19 cellular contexts compared by ENCODE assay signal in the genomic region with DNA sequence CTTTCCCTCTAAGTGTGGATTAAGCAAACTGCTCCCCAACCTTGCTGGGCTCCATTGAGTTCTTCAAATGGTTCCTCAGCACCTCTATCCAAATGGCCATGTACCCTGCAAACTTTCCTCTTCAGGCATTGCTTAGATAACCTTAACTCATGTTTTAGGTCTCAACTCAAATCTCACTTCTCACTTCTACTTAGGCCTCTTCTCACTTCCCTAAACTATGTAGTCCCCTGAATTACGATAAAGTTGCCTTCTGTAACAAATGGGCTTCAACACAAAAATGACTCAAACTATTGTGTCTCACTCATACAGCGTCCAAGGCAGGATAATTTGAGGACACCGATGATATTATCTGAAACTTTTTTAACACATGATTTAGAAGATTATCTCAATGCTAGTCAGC.
DNase-seq lines count a peak whose midpoint lies in the region; ATAC-seq and TF ChIP-seq lines count a peak whose summit lies in the region.
"Had no signal": no experiment of that assay in that cellular context is flagged by ENCODE, and none has a peak within 500 bp of the region (broad histone marks: within the 10 kb centered on the region; RNA-seq: fewer than 3 reads in every experiment).

No MANE protein-coding gene starts in this region.

- no peak for TF ChIP-seq POLR2A in ovary (IDR thresholded peaks at IDR 0.05)

- WGBS in ovary, 3 donors: 55 to 77% (median 57%) methylated on average over 3 of the region's 3 CpGs

- intact Hi-C loops in ovary (cut with DNase I): no loop called here

- no peak overlapping the region for H3K4me3 ChIP-seq in ovary
- H3K4me3 ChIP-seq: gastroesophageal sphincter, mucosa of descending colon, upper lobe of right lung had no signal

- H3K27ac Mint-ChIP-seq in activated T-cell treated with anti-CD3 and anti-CD28 coated beads, Interleukin-2, amount 50 U/mL, for 24 hours: no peak overlapping the region
- H3K27ac Mint-ChIP-seq: activated T-helper 2 cell treated with anti-CD3 and anti-CD28 coated beads, Interferon-gamma antibody, Interleukin-2, Interleukin-4, amounts not matched to agents 10 μg/mL and 5 μg/mL and 100 μg/mL, durations not matched to agents 14 hours and 24 hours and 36 hours; brain; H9 had no signal

- H3K27me3 Mint-ChIP-seq in activated T-cell treated with anti-CD3 and anti-CD28 coated beads, Interleukin-2, amount 50 U/mL, for 24 hours: no peaks in the 10 kb centered on the region
- H3K27me3 Mint-ChIP-seq: brain had no signal

- no peaks in the 10 kb centered on the region for H3K36me3 ChIP-seq in ovary
- H3K36me3 ChIP-seq: gastroesophageal sphincter, upper lobe of right lung had no signal

- H3K27me3 ChIP-seq in ovary: no peaks in the 10 kb centered on the region
- H3K27me3 ChIP-seq: gastroesophageal sphincter, upper lobe of right lung had no signal

- no peaks in the 10 kb centered on the region for H3K4me1 ChIP-seq in ovary (ENCODE audit: insufficient read depth)
- H3K4me1 ChIP-seq: gastroesophageal sphincter, upper lobe of right lung had no signal

- peaks cover 0 to 3% of the 10 kb centered on the region in 2 donors for H3K9me3 ChIP-seq in ovary
- H3K9me3 ChIP-seq: upper lobe of right lung had no signal

- no peak overlapping the region for H3K27ac ChIP-seq in ovary
- H3K27ac ChIP-seq: gastroesophageal sphincter, upper lobe of right lung had no signal

- no peak for TF ChIP-seq EP300 in ovary (IDR thresholded peaks at IDR 0.05)

- peak; percentile 85 for ATAC-seq in GM18502 (IDR thresholded peaks at IDR 0.05; ENCODE audit: poor library complexity, unreplicated experiment)
- ATAC-seq in GM19463 (IDR thresholded peaks at IDR 0.05; ENCODE audit: unreplicated experiment): peak; percentile 84
- ATAC-seq in HG02870 (IDR thresholded peaks at IDR 0.05; ENCODE audit: unreplicated experiment): peak; percentile 95
- peak; percentile 89 for ATAC-seq in HG03565 (IDR thresholded peaks at IDR 0.05; ENCODE audit: unreplicated experiment)
- ATAC-seq: mucosa of descending colon, upper lobe of right lung had no signal

- no peak for TF ChIP-seq CTCF in ovary (IDR thresholded peaks at IDR 0.05)

- no peaks in the 10 kb centered on the region for H3K4me1 Mint-ChIP-seq in activated T-cell treated with anti-CD3 and anti-CD28 coated beads, Interleukin-2, amount 50 U/mL, for 24 hours (ENCODE audit: low read depth)

- no peaks in the 10 kb centered on the region for H3K36me3 Mint-ChIP-seq in activated T-cell treated with anti-CD3 and anti-CD28 coated beads, Interleukin-2, amount 50 U/mL, for 24 hours (ENCODE audit: low read depth)
- H3K36me3 Mint-ChIP-seq: brain had no signal

- peaks cover 8% of the 10 kb centered on the region for H3K9me3 Mint-ChIP-seq in activated T-cell treated with anti-CD3 and anti-CD28 coated beads, Interleukin-2, amount 50 U/mL, for 24 hours

- DNase-seq in ovary (no peak), NCI-H2107 treated with DMSO at 0.1 percent for 48 hours (lab: John Stamatoyannopoulos, UW; ENCODE audit: unreplicated experiment) (no peak), HK-2 (ENCODE audit: unreplicated experiment) (no peak)
- DNase-seq in activated T-cell treated with anti-CD3 and anti-CD28 coated beads, Interleukin-2, amount 50 U/mL, for 24 hours: no peak
- DNase-seq: activated CD4-positive, alpha-beta T cell treated with anti-CD3 and anti-CD28 coated beads, Interleukin-2, amount 50 U/mL, for 1 hour; DMS153; H9; mucosa of descending colon; NCI-H1105 treated with DMSO at 0.1 percent for 48 hours; NCI-H510A; posterior cingulate gyrus; upper lobe of right lung had no signal

- H3K4me3 Mint-ChIP-seq in activated T-cell treated with anti-CD3 and anti-CD28 coated beads, Interleukin-2, amount 50 U/mL, for 24 hours: no peak overlapping the region
- H3K4me3 Mint-ChIP-seq: brain, H9 had no signal
